ENCODE assay signal across 9 cellular contexts in the genomic region with DNA sequence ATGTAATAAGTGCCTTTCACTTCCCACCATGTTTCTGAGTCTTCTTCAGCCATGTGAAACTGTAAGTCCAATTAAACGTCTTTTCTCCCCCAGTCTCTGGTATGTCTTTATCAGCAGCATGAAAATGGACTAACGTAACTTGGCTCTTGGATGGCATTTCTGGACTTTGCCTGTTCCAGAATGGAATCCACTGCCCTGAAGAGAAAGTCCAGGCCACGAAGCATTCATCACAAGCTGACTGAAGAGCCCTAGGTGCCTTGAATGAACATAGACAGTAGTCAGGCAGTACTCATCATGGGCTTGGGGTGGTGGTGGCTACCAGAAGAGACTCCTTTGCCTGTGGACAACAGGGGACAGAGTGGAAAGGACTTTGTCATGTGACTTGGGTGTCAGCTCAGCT.
"Had no signal": no experiment of that assay in that cellular context is flagged by ENCODE, and none has a peak within 500 bp of the region (broad histone marks: within the 10 kb centered on the region; RNA-seq: fewer than 3 reads in every experiment).

No MANE protein-coding gene starts in this region.

- H3K4me1 ChIP-seq: HAP-1 had no signal

- H3K36me3 ChIP-seq: HAP-1 had no signal

- DNase-seq: GM23248, GOT3, H7, HFFc6, IMR-90, KBM-7 had no signal

- H3K9me3 ChIP-seq: HAP-1 had no signal

- H3K9ac ChIP-seq: GM23248 had no signal

- ATAC-seq: HCT116 had no signal

- H2AFZ ChIP-seq: GM23248 had no signal

- H3K4me3 ChIP-seq: GM23248, HAP-1 had no signal

- H3K27ac ChIP-seq: GM23248, HL-60 had no signal
